23 cellular contexts compared by ENCODE assay signal in genomic region chrX:73964607-73965006, GRCh38.
DNase-seq lines count a peak whose midpoint lies in the region; ATAC-seq and TF ChIP-seq lines count a peak whose summit lies in the region.
"Had no signal": no experiment of that assay in that cellular context is flagged by ENCODE, and none has a peak within 500 bp of the region (broad histone marks: within the 10 kb centered on the region; RNA-seq: fewer than 3 reads in every experiment).

No MANE protein-coding gene starts in this region.

- ATAC-seq in activated naive CD8-positive, alpha-beta T cell treated with anti-CD3 and anti-CD28 coated beads, Interleukin-2, amount 50 U/mL, for 24 hours = no peak
- ATAC-seq in WTC11 (no peak), GM21390 (IDR thresholded peaks at IDR 0.05; ENCODE audit: unreplicated experiment) (no peak)
- ATAC-seq: body of pancreas, foreskin keratinocyte had no signal

- H3K27me3 Mint-ChIP-seq in activated naive CD8-positive, alpha-beta T cell = no peaks in the 10 kb centered on the region
- no peaks in the 10 kb centered on the region for H3K27me3 Mint-ChIP-seq in activated naive CD8-positive, alpha-beta T cell treated with anti-CD3 and anti-CD28 coated beads, Interleukin-2, amount 50 U/mL, for 24 hours
- H3K27me3 Mint-ChIP-seq in WTC11 (ENCODE audit: low read depth) = no peaks in the 10 kb centered on the region
- no peaks in the 10 kb centered on the region for H3K27me3 Mint-ChIP-seq in mesothelial cell of epicardium (ENCODE audit: low read depth)
- H3K27me3 Mint-ChIP-seq: activated naive CD8-positive, alpha-beta T cell treated with anti-CD3 and anti-CD28 coated beads, Interleukin-2, amount 10 ng/mL, durations not matched to agents 7 days and 5 days had no signal

- CTCF ChIA-PET in WTC11 (lab: Charles Lee) = interaction anchor here (1.5 kb wide), 1 partner anchor 15 kb away, joined by 3 read pairs; no protein-coding TSS in a partner anchor

- no peak for DNase-seq in activated naive CD8-positive, alpha-beta T cell treated with anti-CD3 and anti-CD28 coated beads, Interleukin-2, amount 50 U/mL, for 24 hours
- DNase-seq in WTC11 (ENCODE audit: low spot score) (no peak), mesothelial cell of epicardium (ENCODE audit: low spot score in 2 of 2, unreplicated experiment in 2 of 2) (no peak), KBM-7 (no peak), tibial artery (no peak)
- DNase-seq: activated CD8-positive, alpha-beta memory T cell treated with anti-CD3 and anti-CD28 coated beads, Interleukin-2, amount 50 U/mL, for 4 hours; activated naive CD8-positive, alpha-beta T cell treated with anti-CD3 and anti-CD28 coated beads, Interleukin-2, amount 10 ng/mL, durations not matched to agents 7 days and 5 days; AML-193; body of pancreas; effector memory CD4-positive, alpha-beta T cell; foreskin keratinocyte; GM23248; left ventricle myocardium superior; midbrain; NCI-H1048; NCI-H187; NCI-H774; posterior cingulate gyrus; T-helper 9 cell had no signal

- H3K9me3 Mint-ChIP-seq in activated naive CD8-positive, alpha-beta T cell (ENCODE audit: low read depth) = no peaks in the 10 kb centered on the region
- H3K9me3 Mint-ChIP-seq in activated naive CD8-positive, alpha-beta T cell treated with anti-CD3 and anti-CD28 coated beads, Interleukin-2, amount 50 U/mL, for 24 hours = no peaks in the 10 kb centered on the region
- no peaks in the 10 kb centered on the region for H3K9me3 Mint-ChIP-seq in WTC11
- H3K9me3 Mint-ChIP-seq in mesothelial cell of epicardium = peaks cover 5% of the 10 kb centered on the region
- H3K9me3 Mint-ChIP-seq: activated naive CD8-positive, alpha-beta T cell treated with anti-CD3 and anti-CD28 coated beads, Interleukin-2, amount 10 ng/mL, durations not matched to agents 7 days and 5 days had no signal

- H3K36me3 ChIP-seq in skeletal muscle tissue (ENCODE audit: control insufficient read depth in 3 of 3, insufficient read depth in 3 of 3, low read length in 3 of 3) (peaks cover 0 to 4% (median 0%) of the 10 kb centered on the region in 3 donors), tibial artery (peaks cover 0 to 7% (median 0%) of the 10 kb centered on the region in 3 donors)

- H3K27ac ChIP-seq in skeletal muscle tissue (ENCODE audit: low read depth, low read length) = peak overlapping the region; percentile 44
- no peak overlapping the region for H3K27ac ChIP-seq in tibial artery
- H3K27ac ChIP-seq: body of pancreas, foreskin keratinocyte, GM23248 had no signal

- no peak for TF ChIP-seq CTCF in WTC11 (IDR thresholded peaks at IDR 0.05)
- no peak for TF ChIP-seq CTCF in mesothelial cell of epicardium (IDR thresholded peaks at IDR 0.05; ENCODE audit: unreplicated experiment)
- no peak for TF ChIP-seq CTCF in tibial artery (IDR thresholded peaks at IDR 0.05)

- H3K4me3 Mint-ChIP-seq in activated naive CD8-positive, alpha-beta T cell = no peak overlapping the region
- H3K4me3 Mint-ChIP-seq in activated naive CD8-positive, alpha-beta T cell treated with anti-CD3 and anti-CD28 coated beads, Interleukin-2, amount 50 U/mL, for 24 hours = no peak overlapping the region
- H3K4me3 Mint-ChIP-seq in WTC11 (no peak overlapping the region), mesothelial cell of epicardium (no peak overlapping the region)
- H3K4me3 Mint-ChIP-seq: activated naive CD8-positive, alpha-beta T cell treated with anti-CD3 and anti-CD28 coated beads, Interleukin-2, amount 10 ng/mL, durations not matched to agents 7 days and 5 days; neural crest cell had no signal

- in situ Hi-C loops in KBM-7 (cut with MboI; ENCODE audit: low pct_unique_long_range_greater_than_20kb, low sequenced_read_pairs) = no loop called here

- intact Hi-C loops in tibial artery (cut with DNase I; ENCODE audit: low total_unique reads) = no loop called here

- POLR2A ChIA-PET in WTC11 (lab: Charles Lee) = no interaction called here

- peaks cover 4% of the 10 kb centered on the region for H3K36me3 Mint-ChIP-seq in activated naive CD8-positive, alpha-beta T cell
- H3K36me3 Mint-ChIP-seq in activated naive CD8-positive, alpha-beta T cell treated with anti-CD3 and anti-CD28 coated beads, Interleukin-2, amount 50 U/mL, for 24 hours (ENCODE audit: low read depth) = peaks cover 15% of the 10 kb centered on the region
- H3K36me3 Mint-ChIP-seq in WTC11 (0 out of 2 replicates have a peak, but pooled peaks cover 4% of the 10 kb centered on the region), mesothelial cell of epicardium (peaks cover 18% of the 10 kb centered on the region)

- no peaks in the 10 kb centered on the region for H3K27me3 ChIP-seq in skeletal muscle tissue (ENCODE audit: control insufficient read depth in 3 of 3, insufficient read depth in 3 of 3, low read length in 3 of 3)
- no peaks in the 10 kb centered on the region for H3K27me3 ChIP-seq in tibial artery
- H3K27me3 ChIP-seq: body of pancreas, foreskin keratinocyte had no signal

- no peak overlapping the region for H3K9ac ChIP-seq in skeletal muscle tissue (ENCODE audit: low read depth in 1 of 3, low read length in 3 of 3)
- H3K9ac ChIP-seq: GM23248 had no signal

- H3K9me3 ChIP-seq in skeletal muscle tissue (ENCODE audit: control insufficient read depth in 3 of 3, low read length in 3 of 3) (no peaks in the 10 kb centered on the region), tibial artery (no peaks in the 10 kb centered on the region)
- H3K9me3 ChIP-seq: body of pancreas had no signal

- H3K27ac Mint-ChIP-seq in activated naive CD8-positive, alpha-beta T cell = peak overlapping the region; percentile 34
- H3K27ac Mint-ChIP-seq in activated naive CD8-positive, alpha-beta T cell treated with anti-CD3 and anti-CD28 coated beads, Interleukin-2, amount 50 U/mL, for 24 hours = no peak overlapping the region
- peak overlapping the region; percentile 85 for H3K27ac Mint-ChIP-seq in WTC11
- peak overlapping the region; percentile 83 for H3K27ac Mint-ChIP-seq in mesothelial cell of epicardium
- H3K27ac Mint-ChIP-seq: activated naive CD8-positive, alpha-beta T cell treated with anti-CD3 and anti-CD28 coated beads, Interleukin-2, amount 10 ng/mL, durations not matched to agents 7 days and 5 days had no signal

- H3K4me3 ChIP-seq in skeletal muscle tissue (ENCODE audit: low read length in 3 of 3) (no peak overlapping the region), tibial artery (no peak overlapping the region)
- H3K4me3 ChIP-seq: body of pancreas, GM23248 had no signal

- peaks cover 35% of the 10 kb centered on the region for H3K4me1 Mint-ChIP-seq in activated naive CD8-positive, alpha-beta T cell (ENCODE audit: low read depth)
- H3K4me1 Mint-ChIP-seq in activated naive CD8-positive, alpha-beta T cell treated with anti-CD3 and anti-CD28 coated beads, Interleukin-2, amount 50 U/mL, for 24 hours = peaks cover 31% of the 10 kb centered on the region
- H3K4me1 Mint-ChIP-seq in WTC11 (peaks cover 64% of the 10 kb centered on the region), mesothelial cell of epicardium (peaks cover 19% of the 10 kb centered on the region)
- H3K4me1 Mint-ChIP-seq: activated naive CD8-positive, alpha-beta T cell treated with anti-CD3 and anti-CD28 coated beads, Interleukin-2, amount 10 ng/mL, durations not matched to agents 7 days and 5 days had no signal

- H3K4me1 ChIP-seq in skeletal muscle tissue (ENCODE audit: control insufficient read depth in 3 of 3, insufficient read depth in 3 of 3, low read length in 3 of 3) (peaks cover 7 to 28% (median 10%) of the 10 kb centered on the region in 3 donors), tibial artery (peaks cover 0 to 25% (median 2%) of the 10 kb centered on the region in 4 donors)
- H3K4me1 ChIP-seq: body of pancreas, foreskin keratinocyte had no signal

TF ChIP-seq in WTC11, 78 proteins besides CTCF, POLR2A, EP300 and RAD21 (continues in another document):
- TF ChIP-seq SP1 (CRISPR knock-in tag; conservative IDR thresholded peaks at IDR 0.05) (no peak), FOXP1 (CRISPR knock-in tag; IDR thresholded peaks at IDR 0.05; ENCODE audit: borderline replicate concordance) (no peak), E2F5 (CRISPR knock-in tag; IDR thresholded peaks at IDR 0.05) (no peak), ATF3 (CRISPR knock-in tag; conservative IDR thresholded peaks at IDR 0.05) (no peak), ATF2 (CRISPR knock-in tag; IDR thresholded peaks at IDR 0.05; ENCODE audit: borderline replicate concordance, low read depth) (no peak)
